19 cellular contexts compared by ENCODE assay signal in genomic region chr14:56297449-56297848, GRCh38.
DNase-seq lines count a peak whose midpoint lies in the region; ATAC-seq and TF ChIP-seq lines count a peak whose summit lies in the region.
"Had no signal": no experiment of that assay in that cellular context is flagged by ENCODE, and none has a peak within 500 bp of the region (broad histone marks: within the 10 kb centered on the region; RNA-seq: fewer than 3 reads in every experiment).

No MANE protein-coding gene starts in this region.

- ATAC-seq in GM19351 (IDR thresholded peaks at IDR 0.05; ENCODE audit: unreplicated experiment) (no peak), HG03025 (IDR thresholded peaks at IDR 0.05; ENCODE audit: low FRiP score, unreplicated experiment) (no peak)
- ATAC-seq: HCT116, K562 had no signal

- in situ Hi-C loops in G401 (cut with HindIII; ENCODE audit: low sequenced_read_pairs) = no loop called here

- no peaks in the 10 kb centered on the region for H3K27me3 Mint-ChIP-seq in neural crest cell (ENCODE audit: low read depth)
- H3K27me3 Mint-ChIP-seq: CD4-positive, alpha-beta T cell had no signal

- H3K9me3 Mint-ChIP-seq in neural crest cell = no peaks in the 10 kb centered on the region
- H3K9me3 Mint-ChIP-seq: CD4-positive, alpha-beta T cell; HFFc6 had no signal

- H3K27ac Mint-ChIP-seq in neural crest cell (ENCODE audit: unreplicated experiment) = peak overlapping the region; percentile 20
- H3K27ac Mint-ChIP-seq: CD4-positive, alpha-beta T cell; HFFc6 had no signal

- no peak overlapping the region for H3K4me3 Mint-ChIP-seq in neural crest cell
- H3K4me3 Mint-ChIP-seq: CD4-positive, alpha-beta T cell; HFFc6 had no signal

- H3K4me1 Mint-ChIP-seq in neural crest cell = peaks cover 10% of the 10 kb centered on the region

- TF ChIP-seq CTCF in neural crest cell (conservative IDR thresholded peaks at IDR 0.05) = no peak

- DNase-seq in G401 (ENCODE audit: low spot score) (peak; percentile 62), NCI-H82 (lab: John Stamatoyannopoulos, UW) (peak; percentile 98), cerebellum (ENCODE audit: low spot score) (peak; percentile 19), neural crest cell (ENCODE audit: low read depth, low spot score) (no peak), OCI-M2 (lab: John Stamatoyannopoulos, UW; ENCODE audit: unreplicated experiment) (no peak)
- DNase-seq: ACHN; Caco-2; CD4-positive, alpha-beta T cell; DMS53; DND-41; EL; GOT3; H7; HFFc6; IMR-90 had no signal

- peaks cover 9% of the 10 kb centered on the region for H3K36me3 Mint-ChIP-seq in neural crest cell (ENCODE audit: low read depth)

Comparison
In these comparisons a context has a peak if more than half of its experiments do, and no peak if none do; other contexts are left out.
1. DNase-seq: peak in G401 (single experiment), NCI-H82 (single experiment) and cerebellum (single experiment); none in neural crest cell (single experiment) and OCI-M2 (single experiment).